1 cellular context compared by ENCODE assay signal in genomic region chr12:40011775-40012129, GRCh38.
TF ChIP-seq lines count a peak whose summit lies in the region.

No MANE protein-coding gene starts in this region.

TF ChIP-seq in liver, 16 proteins besides CTCF, POLR2A, EP300 and RAD21 (continued from another document):
- TF ChIP-seq, protein P1, sequence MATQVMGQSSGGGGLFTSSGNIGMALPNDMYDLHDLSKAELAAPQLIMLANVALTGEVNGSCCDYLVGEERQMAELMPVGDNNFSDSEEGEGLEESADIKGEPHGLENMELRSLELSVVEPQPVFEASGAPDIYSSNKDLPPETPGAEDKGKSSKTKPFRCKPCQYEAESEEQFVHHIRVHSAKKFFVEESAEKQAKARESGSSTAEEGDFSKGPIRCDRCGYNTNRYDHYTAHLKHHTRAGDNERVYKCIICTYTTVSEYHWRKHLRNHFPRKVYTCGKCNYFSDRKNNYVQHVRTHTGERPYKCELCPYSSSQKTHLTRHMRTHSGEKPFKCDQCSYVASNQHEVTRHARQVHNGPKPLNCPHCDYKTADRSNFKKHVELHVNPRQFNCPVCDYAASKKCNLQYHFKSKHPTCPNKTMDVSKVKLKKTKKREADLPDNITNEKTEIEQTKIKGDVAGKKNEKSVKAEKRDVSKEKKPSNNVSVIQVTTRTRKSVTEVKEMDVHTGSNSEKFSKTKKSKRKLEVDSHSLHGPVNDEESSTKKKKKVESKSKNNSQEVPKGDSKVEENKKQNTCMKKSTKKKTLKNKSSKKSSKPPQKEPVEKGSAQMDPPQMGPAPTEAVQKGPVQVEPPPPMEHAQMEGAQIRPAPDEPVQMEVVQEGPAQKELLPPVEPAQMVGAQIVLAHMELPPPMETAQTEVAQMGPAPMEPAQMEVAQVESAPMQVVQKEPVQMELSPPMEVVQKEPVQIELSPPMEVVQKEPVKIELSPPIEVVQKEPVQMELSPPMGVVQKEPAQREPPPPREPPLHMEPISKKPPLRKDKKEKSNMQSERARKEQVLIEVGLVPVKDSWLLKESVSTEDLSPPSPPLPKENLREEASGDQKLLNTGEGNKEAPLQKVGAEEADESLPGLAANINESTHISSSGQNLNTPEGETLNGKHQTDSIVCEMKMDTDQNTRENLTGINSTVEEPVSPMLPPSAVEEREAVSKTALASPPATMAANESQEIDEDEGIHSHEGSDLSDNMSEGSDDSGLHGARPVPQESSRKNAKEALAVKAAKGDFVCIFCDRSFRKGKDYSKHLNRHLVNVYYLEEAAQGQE (IDR thresholded peaks at IDR 0.05), result no peak
- TF ChIP-seq FOXA2 (IDR thresholded peaks at IDR 0.05) (no peak), FOXA1 (IDR thresholded peaks at IDR 0.05) (no peak), SP1 (IDR thresholded peaks at IDR 0.05) (no peak), EGR1 (IDR thresholded peaks at IDR 0.05; ENCODE audit: low read depth in 2 of 2) (no peak)
- TF ChIP-seq, protein P2, sequence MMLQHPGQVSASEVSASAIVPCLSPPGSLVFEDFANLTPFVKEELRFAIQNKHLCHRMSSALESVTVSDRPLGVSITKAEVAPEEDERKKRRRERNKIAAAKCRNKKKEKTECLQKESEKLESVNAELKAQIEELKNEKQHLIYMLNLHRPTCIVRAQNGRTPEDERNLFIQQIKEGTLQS (IDR thresholded peaks at IDR 0.05), result no peak
TF ChIP-seq in liver: peak in this region for 0.
